Comparison of ENCODE assay signal across 1 cellular context in the genomic region with DNA sequence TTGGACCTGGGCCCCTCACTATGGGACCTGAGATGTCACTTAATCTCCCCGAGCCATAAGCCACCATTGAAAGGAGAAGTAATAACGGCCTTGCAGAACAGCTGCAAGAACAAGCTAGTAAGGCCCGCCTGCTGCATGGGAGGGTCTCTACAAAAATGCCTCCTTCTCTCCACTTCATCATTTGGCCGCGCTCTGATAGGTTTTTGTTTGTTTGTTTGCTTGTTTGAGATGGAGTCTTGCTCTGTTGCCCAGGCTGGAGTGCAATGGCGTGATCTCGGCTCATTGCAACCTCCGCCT.
TF ChIP-seq lines count a peak whose summit lies in the region.

No MANE protein-coding gene starts in this region.

TF ChIP-seq in SK-N-SH, 30 proteins besides CTCF, POLR2A, EP300 and RAD21 (continued from another document):
- no peak for TF ChIP-seq TAF1 (IDR thresholded peaks at IDR 0.05; ENCODE audit: borderline replicate concordance, low read depth, low read length)
